ENCODE assay signal across 8 cellular contexts in the genomic region with DNA sequence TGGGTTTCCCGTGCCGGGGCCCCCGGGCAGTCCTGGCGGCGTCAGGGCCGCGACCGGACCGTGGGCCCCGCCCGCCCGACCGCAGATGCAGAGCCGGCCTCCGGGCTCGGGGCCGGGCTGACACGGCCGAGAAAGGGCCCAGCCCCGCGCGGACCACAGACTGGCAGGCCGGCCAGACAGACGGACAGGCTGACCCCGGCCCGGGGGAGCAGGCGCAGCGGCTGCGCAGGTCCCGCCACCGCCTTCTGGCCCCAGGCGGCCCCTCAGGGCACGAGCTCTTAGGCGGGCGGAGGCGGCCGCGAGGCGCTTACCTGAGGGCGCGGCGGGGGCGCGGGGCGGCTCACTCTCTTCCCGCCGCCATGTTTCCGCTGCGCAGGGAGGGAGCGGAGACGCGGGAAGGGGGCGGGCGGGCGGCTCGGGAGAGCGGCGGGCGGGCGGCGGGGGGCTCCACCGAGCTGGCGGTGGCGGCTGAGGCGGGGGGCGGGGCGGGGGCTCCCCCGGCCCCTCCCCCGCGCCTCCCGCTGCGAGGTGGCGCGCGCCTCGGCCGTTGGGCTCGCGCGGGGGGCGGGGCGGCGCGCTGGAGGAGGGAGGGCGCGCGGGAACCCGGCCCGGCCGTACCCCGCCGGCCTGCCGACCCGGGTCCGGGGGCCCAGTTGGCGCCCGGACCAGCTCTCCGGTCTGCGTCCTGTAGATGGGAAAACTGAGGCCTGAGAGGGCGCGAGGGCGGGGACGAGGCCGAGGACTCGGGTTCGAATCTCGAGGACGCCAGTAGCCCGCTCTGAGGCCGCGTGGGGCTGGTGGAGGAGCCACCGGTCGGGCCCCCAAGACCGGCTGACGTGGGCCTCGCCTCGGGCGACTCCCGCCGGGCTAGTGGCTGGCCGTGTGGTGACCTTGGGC. TPM values are rescaled to one million over a fixed set of nuclear protein-coding genes. Genes with fewer than 3 reads are reported as not detected.
DNase-seq lines count a peak whose midpoint lies in the region; ATAC-seq and TF ChIP-seq lines count a peak whose summit lies in the region.

A gene (minus strand): TSS at position 559 of the 897 bp plus-strand sequence. CDS start 56,173 bp downstream, outside the sequence.

- H3K36me3 Mint-ChIP-seq in type B pancreatic cell, result no peaks in the 10 kb centered on the region

- peak; percentile 22 for TF ChIP-seq POLR2A in ovary (IDR thresholded peaks at IDR 0.05)

- DNase-seq in HK-2 (ENCODE audit: unreplicated experiment) (peak; percentile 60), RPMI7951 (ENCODE audit: low read depth) (peak; percentile 59), head of caudate nucleus (peak in 39 of 42 donors; percentile 23 to 79 (median 57)), ovary (peak; percentile 53 to 76 (median 60)), type B pancreatic cell (ENCODE audit: extremely low spot score, unreplicated experiment) (peak; percentile 76)
- peak in 3 of 4 experiments; percentile 7 to 48 (median 10) for DNase-seq in activated naive CD4-positive, alpha-beta T cell (lab: John Stamatoyannopoulos, UW)

- H3K36me3 ChIP-seq in ovary, result no peaks in the 10 kb centered on the region

- H3K9me3 Mint-ChIP-seq in type B pancreatic cell, result no peaks in the 10 kb centered on the region

- H3K4me3 Mint-ChIP-seq in type B pancreatic cell, result peak within 1 kb of the TSS; percentile 91

- no peaks in the 10 kb centered on the region for H3K9me3 ChIP-seq in ovary

- peak within 1 kb of the TSS; percentile 93 for H3K27ac ChIP-seq in C4-2B
- peak within 1 kb of the TSS; percentile 99 to 100 for H3K27ac ChIP-seq in ovary

- H3K4me1 Mint-ChIP-seq in type B pancreatic cell (ENCODE audit: unreplicated experiment), result peaks cover 26% of the 10 kb centered on the region

- H3K27me3 ChIP-seq in ovary, result no peaks in the 10 kb centered on the region

- H3K27ac Mint-ChIP-seq in type B pancreatic cell, result peak within 1 kb of the TSS; percentile 92

- peak within 1 kb of the TSS; percentile 82 for H3K4me3 ChIP-seq in ovary

- intact Hi-C loops in head of caudate nucleus (cut with DNase I) (no loop called here), ovary (cut with DNase I) (loop anchor here in 2 of 4 donors (5.0 to 10.0 kb wide), 2 partner anchors 140 to 207 kb away; no protein-coding TSS in a partner anchor)

- no peak for TF ChIP-seq CTCF in C4-2B (conservative IDR thresholded peaks at IDR 0.05)
- no peak for TF ChIP-seq CTCF in ovary (IDR thresholded peaks at IDR 0.05)
- TF ChIP-seq CTCF in type B pancreatic cell (conservative IDR thresholded peaks at IDR 0.05), result no peak

- ATAC-seq in GM19372 (IDR thresholded peaks at IDR 0.05; ENCODE audit: low read depth, unreplicated experiment), result peak; percentile 38

- WGBS in ovary, 3 donors, result 0 to 1% (median 1%) methylated on average over 43 to 119 of the region's 121 CpGs

- no peaks in the 10 kb centered on the region for H3K27me3 Mint-ChIP-seq in type B pancreatic cell

- no peak for TF ChIP-seq EP300 in ovary (IDR thresholded peaks at IDR 0.05)

- peaks cover 5% of the 10 kb centered on the region for H3K4me1 ChIP-seq in ovary (ENCODE audit: insufficient read depth)

RNA-seq across cellular contexts. Expression of the gene that starts here (rescaled TPM):
- 17.1 and 24.6 TPM in 2 replicates for total RNA-seq in RPMI7951 (2014; rRNA removed; shearing (Covaris generic))
- total RNA-seq in ovary, result 10 to 100 TPM; 33.4 to 80.2 (median 53.2) TPM
- polyA plus RNA-seq in ovary, result 10 to 100 TPM; 32.8 to 44.8 TPM
- total RNA-seq in type B pancreatic cell (ENCODE audit: low replicate concordance), result 17.2 and 36.7 TPM in 2 replicates

Comparison
In these comparisons a context has a peak if more than half of its experiments do, and no peak if none do; other contexts are left out.
1. Peak in every context shown above with its lines: DNase-seq, ATAC-seq, H3K4me3 ChIP-seq and H3K27ac ChIP-seq.
2. DNase-seq: peak in every context shown above with its lines; median percentile 76 in type B pancreatic cell; 60 in HK-2; 60 in ovary; 59 in RPMI7951; 57 in head of caudate nucleus; 10 in activated naive CD4-positive, alpha-beta T cell.